1 cellular context compared by ENCODE assay signal in the genomic region with DNA sequence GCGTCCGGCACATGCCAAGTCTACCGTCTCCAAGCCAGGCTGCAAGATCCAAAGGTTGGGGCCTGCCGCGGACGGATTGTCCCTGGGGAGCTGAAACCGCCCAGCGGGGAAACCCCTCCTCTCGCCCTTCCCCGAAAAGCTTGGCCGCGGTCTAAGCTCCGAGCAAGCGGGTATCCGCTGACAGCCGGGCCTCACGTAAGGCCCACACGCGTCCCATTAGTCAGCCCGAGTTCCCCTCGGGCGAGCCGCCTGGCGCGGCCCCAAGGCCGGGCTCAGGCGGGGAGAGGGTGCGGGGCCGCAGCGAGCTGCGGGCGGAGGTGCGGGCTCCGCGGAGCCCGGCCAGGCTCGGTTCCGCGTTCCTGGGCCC.
TF ChIP-seq lines count a peak whose summit lies in the region.

No MANE protein-coding gene starts in this region.

TF ChIP-seq in HEK293, 187 proteins besides CTCF, POLR2A, EP300 and RAD21 (continued from another document):
- TF ChIP-seq, protein P1, sequence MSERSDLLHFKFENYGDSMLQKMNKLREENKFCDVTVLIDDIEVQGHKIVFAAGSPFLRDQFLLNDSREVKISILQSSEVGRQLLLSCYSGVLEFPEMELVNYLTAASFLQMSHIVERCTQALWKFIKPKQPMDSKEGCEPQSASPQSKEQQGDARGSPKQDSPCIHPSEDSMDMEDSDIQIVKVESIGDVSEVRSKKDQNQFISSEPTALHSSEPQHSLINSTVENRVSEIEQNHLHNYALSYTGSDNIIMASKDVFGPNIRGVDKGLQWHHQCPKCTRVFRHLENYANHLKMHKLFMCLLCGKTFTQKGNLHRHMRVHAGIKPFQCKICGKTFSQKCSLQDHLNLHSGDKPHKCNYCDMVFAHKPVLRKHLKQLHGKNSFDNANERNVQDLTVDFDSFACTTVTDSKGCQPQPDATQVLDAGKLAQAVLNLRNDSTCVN (tag by site-specific recombination; optimal IDR thresholded peaks at IDR 0.05): no peak
- TF ChIP-seq YY1 (tag by site-specific recombination; IDR thresholded peaks at IDR 0.05) (no peak), ZFP3 (tag by site-specific recombination; IDR thresholded peaks at IDR 0.05; ENCODE audit: low read depth) (no peak), HOXD13 (CRISPR knock-in tag; IDR thresholded peaks at IDR 0.05; ENCODE audit: borderline replicate concordance) (no peak), ZEB2 (tag by site-specific recombination; IDR thresholded peaks at IDR 0.05) (no peak), SP2 (tag by site-specific recombination; IDR thresholded peaks at IDR 0.05) (peak; percentile 19; the same call in 1 of the 2 replicates), ZNF423 (tag by site-specific recombination; IDR thresholded peaks at IDR 0.05) (0 out of 2 replicates have a peak, but pooled peaks have one; percentile 62), ZBTB21 (tag by site-specific recombination; IDR thresholded peaks at IDR 0.05) (no peak), SALL2 (tag by site-specific recombination; IDR thresholded peaks at IDR 0.05; ENCODE audit: borderline replicate concordance) (no peak), ZNF354C (tag by site-specific recombination; IDR thresholded peaks at IDR 0.05; ENCODE audit: borderline replicate concordance, low read depth) (no peak)
- TF ChIP-seq, protein P2, sequence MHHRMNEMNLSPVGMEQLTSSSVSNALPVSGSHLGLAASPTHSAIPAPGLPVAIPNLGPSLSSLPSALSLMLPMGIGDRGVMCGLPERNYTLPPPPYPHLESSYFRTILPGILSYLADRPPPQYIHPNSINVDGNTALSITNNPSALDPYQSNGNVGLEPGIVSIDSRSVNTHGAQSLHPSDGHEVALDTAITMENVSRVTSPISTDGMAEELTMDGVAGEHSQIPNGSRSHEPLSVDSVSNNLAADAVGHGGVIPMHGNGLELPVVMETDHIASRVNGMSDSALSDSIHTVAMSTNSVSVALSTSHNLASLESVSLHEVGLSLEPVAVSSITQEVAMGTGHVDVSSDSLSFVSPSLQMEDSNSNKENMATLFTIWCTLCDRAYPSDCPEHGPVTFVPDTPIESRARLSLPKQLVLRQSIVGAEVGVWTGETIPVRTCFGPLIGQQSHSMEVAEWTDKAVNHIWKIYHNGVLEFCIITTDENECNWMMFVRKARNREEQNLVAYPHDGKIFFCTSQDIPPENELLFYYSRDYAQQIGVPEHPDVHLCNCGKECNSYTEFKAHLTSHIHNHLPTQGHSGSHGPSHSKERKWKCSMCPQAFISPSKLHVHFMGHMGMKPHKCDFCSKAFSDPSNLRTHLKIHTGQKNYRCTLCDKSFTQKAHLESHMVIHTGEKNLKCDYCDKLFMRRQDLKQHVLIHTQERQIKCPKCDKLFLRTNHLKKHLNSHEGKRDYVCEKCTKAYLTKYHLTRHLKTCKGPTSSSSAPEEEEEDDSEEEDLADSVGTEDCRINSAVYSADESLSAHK (tag by site-specific recombination; IDR thresholded peaks at IDR 0.05): peak; percentile 81
